Comparison of ENCODE assay signal across 11 cellular contexts in genomic region chr1:234619071-234619480, GRCh38. TPM values are rescaled to one million over a fixed set of nuclear protein-coding genes. Genes with fewer than 3 reads are reported as not detected.
DNase-seq lines count a peak whose midpoint lies in the region; ATAC-seq, FAIRE-seq and TF ChIP-seq lines count a peak whose summit lies in the region.
"Had no signal": no experiment of that assay in that cellular context is flagged by ENCODE, and none has a peak within 500 bp of the region (broad histone marks: within the 10 kb centered on the region; RNA-seq: fewer than 3 reads in every experiment).

No MANE protein-coding gene starts in this region.

- TF ChIP-seq CTCF in brain (conservative IDR thresholded peaks at IDR 0.05) (no peak), HepG2 (CRISPR knock-in tag; IDR thresholded peaks at IDR 0.05) (no peak), thoracic aorta (IDR thresholded peaks at IDR 0.05) (no peak)

- H3K36me3 ChIP-seq in HepG2 (replicated peaks in 1 of 2; ENCODE audit: control insufficient read depth in 1 of 2, insufficient read depth in 2 of 2, low read length in 2 of 2) (no peaks in the 10 kb centered on the region), thoracic aorta (no peaks in the 10 kb centered on the region)

- peak; percentile 89 for DNase-seq in NCI-H1092 treated with DMSO at 0.1 percent for 48 hours (lab: John Stamatoyannopoulos, UW)
- DNase-seq in NCI-H1092 (lab: John Stamatoyannopoulos, UW): no peak
- DNase-seq in HepG2 (ENCODE audit: low spot score): no peak
- DNase-seq in thoracic aorta (ENCODE audit: low spot score): no peak
- DNase-seq: activated CD4-positive, alpha-beta memory T cell treated with anti-CD3 and anti-CD28 coated beads for 36 hours; OCI-M1 had no signal

- H3K9me3 ChIP-seq in HepG2 (ENCODE audit: low read length): no peaks in the 10 kb centered on the region
- H3K9me3 ChIP-seq in thoracic aorta: no peaks in the 10 kb centered on the region

- H3K9ac ChIP-seq in HepG2 (ENCODE audit: insufficient read depth, low read depth, low read length): peak overlapping the region; percentile 83

- H3K27ac Mint-ChIP-seq in brain: peak overlapping the region; percentile 71 to 96 (median 89)
- H3K27ac Mint-ChIP-seq: activated CD4-positive, alpha-beta memory T cell treated with anti-CD3 and anti-CD28 coated beads for 36 hours; memory B cell had no signal

- peak overlapping the region in 2 of 5 experiments; percentile 16 to 49 for H3K4me3 Mint-ChIP-seq in brain
- H3K4me3 Mint-ChIP-seq: activated CD4-positive, alpha-beta memory T cell treated with anti-CD3 and anti-CD28 coated beads for 36 hours; memory B cell had no signal

- TF ChIP-seq POLR2A in HepG2 (IDR thresholded peaks at IDR 0.05; ENCODE audit: insufficient read depth in 1 of 2, low read depth in 2 of 2, low read length in 2 of 2): no peak

- no peaks in the 10 kb centered on the region for H4K20me1 ChIP-seq in HepG2 (ENCODE audit: insufficient read depth, low read length)

- in situ Hi-C loops in HepG2 (cut with HindIII; ENCODE audit: extremely low pct_ligation_motif_present, low pct_unique_long_range_greater_than_20kb): no loop called here

- ATAC-seq in HepG2 (no peak), thoracic aorta (ENCODE audit: insufficient number of reproducible peaks, low FRiP score, low read depth) (no peak), HG02798 (IDR thresholded peaks at IDR 0.05; ENCODE audit: poor library complexity, unreplicated experiment) (no peak), HG02884 (IDR thresholded peaks at IDR 0.05; ENCODE audit: unreplicated experiment) (no peak), GM18870 (IDR thresholded peaks at IDR 0.05; ENCODE audit: unreplicated experiment) (no peak)

- POLR2A ChIA-PET in HepG2 (lab: Yijun Ruan, JAX): interaction anchor here (1.1 to 8.0 kb wide), 15 partner anchors 8 to 465 kb away, joined by 6 to 142 read pairs (median 18); partner anchors contain the start of gene IRF2BP2

- peaks cover 99% of the 10 kb centered on the region for H3K4me1 Mint-ChIP-seq in brain

- H3K4me1 ChIP-seq in HepG2 (ENCODE audit: insufficient read depth, low read length): peaks cover 100% of the 10 kb centered on the region
- H3K4me1 ChIP-seq in thoracic aorta (ENCODE audit: control insufficient read depth in 1 of 2, low read depth in 2 of 2): peaks cover 26 to 52% of the 10 kb centered on the region in 2 donors

- H3K36me3 Mint-ChIP-seq in brain: no peaks in the 10 kb centered on the region
- H3K36me3 Mint-ChIP-seq: activated CD4-positive, alpha-beta memory T cell treated with anti-CD3 and anti-CD28 coated beads for 36 hours; memory B cell had no signal

- FAIRE-seq in HepG2 (lab: Jason Lieb, UNC): no peak

- TF ChIP-seq EP300 in HepG2 (IDR thresholded peaks at IDR 0.05; ENCODE audit: low read depth in 2 of 2, low read length in 2 of 2) (peak in 1 of 2 experiments; percentile 8; a peak in 1 of 4 replicates), HepG2 (CRISPR knock-in tag; IDR thresholded peaks at IDR 0.05; ENCODE audit: borderline replicate concordance) (no peak)

- no peak for TF ChIP-seq RAD21 in HepG2 (CRISPR knock-in tag; IDR thresholded peaks at IDR 0.05)

- H3K27me3 ChIP-seq in HepG2 (ENCODE audit: control insufficient read depth in 1 of 2, insufficient read depth in 2 of 2, low read length in 2 of 2) (no peaks in the 10 kb centered on the region), thoracic aorta (replicated peaks; ENCODE audit: insufficient read depth) (no peaks in the 10 kb centered on the region)

- H3K27ac ChIP-seq in HepG2 (ENCODE audit: extremely low read length, insufficient read depth, low read length): peak overlapping the region; percentile 99
- H3K27ac ChIP-seq in thoracic aorta: peak overlapping the region; percentile 75 to 78

- BruUV-seq in HepG2 (replicated peaks; lab: Mats Ljungman, UMichigan): no TSS peak

- intact Hi-C loops in HepG2 (cut with micrococcal nuclease; ENCODE audit: unreplicated experiment): no loop called here

- no peaks in the 10 kb centered on the region for H3K9me3 Mint-ChIP-seq in brain
- H3K9me3 Mint-ChIP-seq: activated CD4-positive, alpha-beta memory T cell treated with anti-CD3 and anti-CD28 coated beads for 36 hours; memory B cell had no signal

- CTCF ChIA-PET in HepG2 (lab: Yijun Ruan, JAX; ENCODE audit: low intra/inter-chr PET ratio, low total read pairs): no interaction called here

- H3K4me2 ChIP-seq in HepG2 (ENCODE audit: low read depth, low read length): peak overlapping the region; percentile 74

- WGBS in HepG2 (ENCODE audit: low lambda C conversion rate): 32% methylated on average over 3 of the region's 3 CpGs

- H3K4me3 ChIP-seq in HepG2 (replicated peaks in 1 of 3; ENCODE audit: insufficient read depth in 1 of 3, low read depth in 2 of 3, low read length in 3 of 3) (no peak overlapping the region; a peak in 1 of 6 replicates), thoracic aorta (no peak overlapping the region)

- H2AFZ ChIP-seq in HepG2 (ENCODE audit: low read length): no peak overlapping the region

- no peaks in the 10 kb centered on the region for H3K27me3 Mint-ChIP-seq in brain
- H3K27me3 Mint-ChIP-seq: activated CD4-positive, alpha-beta memory T cell treated with anti-CD3 and anti-CD28 coated beads for 36 hours; memory B cell had no signal

- H3K79me2 ChIP-seq in HepG2 (ENCODE audit: insufficient read depth, low read length): peaks cover 8% of the 10 kb centered on the region

TF ChIP-seq in HepG2, 621 proteins besides CTCF, POLR2A, EP300 and RAD21 (continues in another document):
- TF ChIP-seq USF2 (IDR thresholded peaks at IDR 0.05; ENCODE audit: low read depth, low read length) (no peak), USF2 (CRISPR knock-in tag; IDR thresholded peaks at IDR 0.05; ENCODE audit: borderline replicate concordance) (no peak)

RNA-seq across cellular contexts. Expression of gene IRF2BP2, which starts 9.1 kb away (rescaled TPM):
- polyA plus RNA-seq in brain (ENCODE audit: insufficient read depth, low read depth, low replicate concordance) (163 TPM), HepG2 (2011; rRNA removed) (140 and 180 TPM in 2 replicates)
- total RNA-seq in HepG2 (2016; rRNA removed; fragmentation: Illumina TruSeq; extraction: Trizol) (127 and 147 TPM in 2 replicates), thoracic aorta (100 to 1,000 TPM; 114 to 175 TPM)
- 25.1 and 26.8 TPM in 2 replicates for total RNA-seq in HepG2 (2016; cell fraction: cytosol; rRNA removed; fragmentation: Illumina TruSeq; extraction: Trizol; ENCODE audit: low read depth)
- 104 and 154 TPM in 2 replicates for total RNA-seq in HepG2 (2016; cell fraction: insoluble cytoplasmic fraction; rRNA removed; fragmentation: Illumina TruSeq; extraction: Trizol)
- total RNA-seq in HepG2 (2016; cell fraction: membrane; rRNA removed; fragmentation: Illumina TruSeq; extraction: Trizol): 85.2 and 85.5 TPM in 2 replicates
- 132 and 141 TPM in 2 replicates for total RNA-seq in HepG2 (2016; cell fraction: nucleus; rRNA removed; fragmentation: Illumina TruSeq; extraction: Trizol)
- polyA plus RNA-seq in HepG2 (2011; cell fraction: cytosol; rRNA removed): 82.1 and 111 TPM in 2 replicates
- polyA plus RNA-seq in HepG2 (2011; cell fraction: nucleus; rRNA removed): 491 and 557 TPM in 2 replicates
- polyA plus RNA-seq in HepG2 (2012): 136 and 153 TPM in 2 replicates
- polyA plus RNA-seq in HepG2 (2016; cell fraction: cytosol; fragmentation: Illumina TruSeq; extraction: Trizol; ENCODE audit: low read depth): 22.4 and 23.1 TPM in 2 replicates
- polyA plus RNA-seq in HepG2 (2016; cell fraction: insoluble cytoplasmic fraction; fragmentation: Illumina TruSeq; extraction: Trizol; ENCODE audit: low read depth): 127 and 168 TPM in 2 replicates
- 58.5 and 65.6 TPM in 2 replicates for polyA plus RNA-seq in HepG2 (2016; cell fraction: membrane; fragmentation: Illumina TruSeq; extraction: Trizol; ENCODE audit: low read depth)
- polyA plus RNA-seq in HepG2 (2016; cell fraction: nucleus; fragmentation: Illumina TruSeq; extraction: Trizol; ENCODE audit: insufficient read depth, low read depth): 293 and 322 TPM in 2 replicates
- 43.4 and 196 TPM in 2 replicates for polyA minus RNA-seq in HepG2 (2011; rRNA and poly(A)+ RNA removed; ENCODE audit: low replicate concordance)
- polyA minus RNA-seq in HepG2 (2011; cell fraction: cytosol; rRNA and poly(A)+ RNA removed): 155 and 170 TPM in 2 replicates
- 115 and 118 TPM in 2 replicates for polyA minus RNA-seq in HepG2 (2011; cell fraction: nucleus; rRNA and poly(A)+ RNA removed)
